In genomic region chr2:71803398-71803797, GRCh38 we compare ENCODE assay signal across 5 cellular contexts.
"Had no signal": no experiment of that assay in that cellular context is flagged by ENCODE, and none has a peak within 500 bp of the region (broad histone marks: within the 10 kb centered on the region; RNA-seq: fewer than 3 reads in every experiment).

No MANE protein-coding gene starts in this region.

- H3K4me2 ChIP-seq: GM23338 had no signal

- H3K27ac Mint-ChIP-seq: GM23338, H9 had no signal

- H3K4me3 Mint-ChIP-seq: GM23338, H9 had no signal

- H3K4me3 ChIP-seq: GM23338, K562 had no signal

- DNase-seq: H9, HCEC 1CT, IMR-90 had no signal

- H2AFZ ChIP-seq: GM23338 had no signal

- H3K4me1 Mint-ChIP-seq: H9 had no signal

- H3K9me3 Mint-ChIP-seq: GM23338, H9 had no signal
